ENCODE assay signal across 10 cellular contexts in the genomic region with DNA sequence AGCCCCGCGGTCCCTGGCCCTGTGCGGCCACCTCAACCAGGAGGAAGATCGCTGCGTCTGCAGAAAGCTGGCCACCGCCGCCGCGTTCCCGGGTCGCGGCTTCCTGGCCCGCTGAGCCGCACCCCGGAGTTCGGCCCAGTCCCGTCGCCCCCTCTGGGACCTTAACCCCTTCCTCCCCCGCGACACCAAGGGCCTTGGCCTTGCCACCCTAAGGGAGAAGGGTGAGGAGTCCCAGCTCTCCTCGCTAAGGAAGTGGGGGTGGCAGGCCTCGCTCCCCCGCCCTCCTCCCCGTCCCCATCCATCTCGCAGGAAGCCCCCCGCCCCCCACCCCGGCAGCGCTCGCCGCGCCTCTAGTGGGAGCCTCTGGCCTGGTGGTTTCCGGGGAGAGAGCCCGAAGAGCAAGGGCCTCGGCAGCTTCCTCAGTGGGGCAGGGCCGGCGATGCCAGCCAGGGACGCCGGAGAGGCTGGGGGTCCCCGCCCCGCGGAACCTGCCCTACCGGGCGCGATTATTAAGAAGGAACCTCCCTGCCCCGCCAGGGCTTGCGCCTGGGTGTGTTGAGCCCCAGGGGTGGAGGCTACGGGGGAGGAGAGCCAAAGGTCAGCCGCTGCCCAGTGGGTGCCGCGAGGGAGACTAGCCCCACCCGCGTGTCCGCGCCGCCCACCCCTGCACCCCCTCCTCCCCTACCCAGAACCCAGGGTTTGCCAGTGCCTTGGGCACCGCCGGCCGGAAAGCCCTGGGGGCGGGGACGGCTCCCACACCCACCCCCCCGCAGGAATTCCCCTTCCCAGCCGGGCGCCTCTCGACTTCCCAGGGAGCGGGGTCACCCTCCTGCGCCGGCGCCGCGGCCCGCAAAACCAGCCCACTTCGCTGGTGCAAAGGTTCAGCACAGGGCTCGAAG. TPM values are rescaled to one million over a fixed set of nuclear protein-coding genes. Genes with fewer than 3 reads are reported as not detected.
DNase-seq lines count a peak whose midpoint lies in the region; ATAC-seq, FAIRE-seq and TF ChIP-seq lines count a peak whose summit lies in the region.
"Had no signal": no experiment of that assay in that cellular context is flagged by ENCODE, and none has a peak within 500 bp of the region (broad histone marks: within the 10 kb centered on the region; RNA-seq: fewer than 3 reads in every experiment).

No MANE protein-coding gene starts in this region.

- peaks cover 9 to 18% of the 10 kb centered on the region in 2 experiments; a peak in 2 of 4 replicates for H3K36me3 ChIP-seq in HCT116 (ENCODE audit: control insufficient read depth in 1 of 2, insufficient read depth in 2 of 2, low read length in 2 of 2)
- no peaks in the 10 kb centered on the region for H3K36me3 ChIP-seq in iPS-15b (ENCODE audit: control insufficient read depth, insufficient read depth, low read length)
- H3K36me3 ChIP-seq in uterus, result no peaks in the 10 kb centered on the region
- H3K36me3 ChIP-seq: ovary had no signal

- H3K4me1 Mint-ChIP-seq in activated naive CD8-positive, alpha-beta T cell treated with anti-CD3 and anti-CD28 coated beads, Interleukin-2, amount 10 ng/mL, durations not matched to agents 7 days and 5 days, result peaks cover 30% of the 10 kb centered on the region
- H3K4me1 Mint-ChIP-seq in T-helper 17 cell, result peaks cover 14% of the 10 kb centered on the region
- H3K4me1 Mint-ChIP-seq in endothelial cell (ENCODE audit: unreplicated experiment), result peaks cover 13% of the 10 kb centered on the region

- TF ChIP-seq POLR2A in HCT116 (IDR thresholded peaks at IDR 0.05; ENCODE audit: borderline replicate concordance, extremely low read depth, insufficient read depth, insufficient read length), result no peak
- TF ChIP-seq POLR2A in uterus (IDR thresholded peaks at IDR 0.05), result no peak

- intact Hi-C loops in HCT116 (cut with micrococcal nuclease) (no loop called here), uterus (cut with DNase I; ENCODE audit: low total_unique reads) (no loop called here)

- H3K4me1 ChIP-seq in HCT116 (ENCODE audit: control insufficient read depth in 1 of 2, insufficient read depth in 2 of 2, low read length in 2 of 2) (peaks cover 52 to 67% of the 10 kb centered on the region in 2 experiments), iPS-15b (ENCODE audit: control insufficient read depth, insufficient read depth, low read length) (peaks cover 14% of the 10 kb centered on the region), uterus (peaks cover 0 to 13% of the 10 kb centered on the region in 2 donors)

- POLR2A ChIA-PET in HCT116 (lab: Charles Lee), result no interaction called here
- POLR2A ChIA-PET in activated naive CD8-positive, alpha-beta T cell treated with anti-CD3 and anti-CD28 coated beads, Interleukin-2, amount 10 ng/mL, durations not matched to agents 7 days and 5 days (lab: Charles Lee), result interaction anchor here (0.7 kb wide), 1 partner anchor 33 kb away, joined by 5 read pairs; no protein-coding TSS in a partner anchor

- H3K9me3 ChIP-seq in HCT116 (ENCODE audit: control insufficient read depth in 1 of 2, insufficient read depth in 1 of 2, low read depth in 1 of 2, low read length in 2 of 2) (no peaks in the 10 kb centered on the region), iPS-15b (ENCODE audit: control insufficient read depth, insufficient read depth, low read length) (no peaks in the 10 kb centered on the region), T-helper 17 cell (ENCODE audit: control insufficient read depth, low read length, poor library complexity, severe bottlenecking) (no peaks in the 10 kb centered on the region), uterus (no peaks in the 10 kb centered on the region)
- H3K9me3 ChIP-seq: ovary had no signal

- H3K4me3 Mint-ChIP-seq in activated naive CD8-positive, alpha-beta T cell treated with anti-CD3 and anti-CD28 coated beads, Interleukin-2, amount 10 ng/mL, durations not matched to agents 7 days and 5 days, result peak overlapping the region; percentile 51
- H3K4me3 Mint-ChIP-seq in T-helper 17 cell, result no peak overlapping the region
- no peak overlapping the region for H3K4me3 Mint-ChIP-seq in endothelial cell (ENCODE audit: unreplicated experiment)

- no peaks in the 10 kb centered on the region for H3K27me3 ChIP-seq in HCT116 (ENCODE audit: insufficient read depth, low read length)
- peaks cover 78% of the 10 kb centered on the region for H3K27me3 ChIP-seq in iPS-15b (ENCODE audit: control insufficient read depth, insufficient read depth, low read length)
- H3K27me3 ChIP-seq in uterus, result no peaks in the 10 kb centered on the region
- H3K27me3 ChIP-seq: ovary had no signal

- no peaks in the 10 kb centered on the region for H3K9me3 Mint-ChIP-seq in activated naive CD8-positive, alpha-beta T cell treated with anti-CD3 and anti-CD28 coated beads, Interleukin-2, amount 10 ng/mL, durations not matched to agents 7 days and 5 days
- no peaks in the 10 kb centered on the region for H3K9me3 Mint-ChIP-seq in endothelial cell (ENCODE audit: unreplicated experiment)
- H3K9me3 Mint-ChIP-seq: activated naive CD4-positive, alpha-beta T cell treated with anti-CD3 and anti-CD28 coated beads, Interleukin-2, amount 50 U/mL, for 72 hours had no signal

- TF ChIP-seq CTCF in HCT116 (IDR thresholded peaks at IDR 0.05 in 2 of 3, conservative IDR thresholded peaks at IDR 0.05 in 1 of 3; ENCODE audit: borderline replicate concordance in 1 of 3, insufficient read depth in 1 of 3, low read depth in 2 of 3, low read length in 2 of 3), result no peak
- no peak for TF ChIP-seq CTCF in retinal pigment epithelial cell (conservative IDR thresholded peaks at IDR 0.05; ENCODE audit: low read depth, low read length)
- TF ChIP-seq CTCF in uterus (IDR thresholded peaks at IDR 0.05), result no peak
- TF ChIP-seq CTCF in endothelial cell (IDR thresholded peaks at IDR 0.05; ENCODE audit: unreplicated experiment), result no peak

- no peak for FAIRE-seq in HTR-8/SVneo (lab: Jason Lieb, UNC)

- no peaks in the 10 kb centered on the region for H3K9me2 ChIP-seq in HCT116 (ENCODE audit: insufficient read depth)

- DNase-seq in HCT116 (ENCODE audit: low read depth, low spot score) (no peak), retinal pigment epithelial cell (ENCODE audit: low read depth) (no peak), T-helper 17 cell (no peak), HTR-8/SVneo (ENCODE audit: insufficient read length, low spot score) (no peak), uterus (no peak), endothelial cell (ENCODE audit: low spot score) (no peak)
- DNase-seq in activated naive CD8-positive, alpha-beta T cell treated with anti-CD3 and anti-CD28 coated beads, Interleukin-2, amount 10 ng/mL, durations not matched to agents 7 days and 5 days, result no peak

- no peaks in the 10 kb centered on the region; the same call in 1 of the 2 replicates for H4K20me1 ChIP-seq in HCT116 (ENCODE audit: insufficient read depth)

- H3K27ac ChIP-seq in HCT116 (ENCODE audit: low read depth, low read length), result no peak overlapping the region; the same call in 1 of the 2 replicates
- H3K27ac ChIP-seq in uterus, result no peak overlapping the region
- H3K27ac ChIP-seq: ovary had no signal

- TF ChIP-seq RAD21 in HCT116 (IDR thresholded peaks at IDR 0.05; ENCODE audit: low read depth), result no peak

- H3K79me2 ChIP-seq in HCT116 (ENCODE audit: insufficient read depth, low read length), result peaks cover 40% of the 10 kb centered on the region

- BruUV-seq in HCT116 (replicated peaks; lab: Mats Ljungman, UMichigan), result no TSS peak

- H2AFZ ChIP-seq in HCT116 (ENCODE audit: low read depth, low read length, poor library complexity, severe bottlenecking), result no peak overlapping the region

- no peak overlapping the region for H3K27ac Mint-ChIP-seq in activated naive CD8-positive, alpha-beta T cell treated with anti-CD3 and anti-CD28 coated beads, Interleukin-2, amount 10 ng/mL, durations not matched to agents 7 days and 5 days
- H3K27ac Mint-ChIP-seq in T-helper 17 cell (no peak overlapping the region), endothelial cell (ENCODE audit: unreplicated experiment) (no peak overlapping the region)

- H3K4me3 ChIP-seq in HCT116 (replicated peaks in 1 of 2; ENCODE audit: low read depth in 1 of 2, low read length in 2 of 2) (peak overlapping the region in 1 of 2 experiments; percentile 8; a peak in 1 of 4 replicates), iPS-15b (ENCODE audit: low read depth, low read length) (peak overlapping the region; percentile 30), retinal pigment epithelial cell (ENCODE audit: low read length) (peak overlapping the region; percentile 43), uterus (no peak overlapping the region)
- H3K4me3 ChIP-seq: ovary had no signal

- CTCF ChIA-PET in HCT116 (lab: Charles Lee), result no interaction called here

- RAD21 ChIA-PET in HCT116 (lab: Charles Lee; ENCODE audit: low non-redundant PET in 1 of 2, low total read pairs in 2 of 2, uncharacterized antibody in 2 of 2, unreplicated experiment in 2 of 2), result no interaction called here

- H3K27me3 Mint-ChIP-seq in activated naive CD8-positive, alpha-beta T cell treated with anti-CD3 and anti-CD28 coated beads, Interleukin-2, amount 10 ng/mL, durations not matched to agents 7 days and 5 days, result peaks cover 7% of the 10 kb centered on the region
- H3K27me3 Mint-ChIP-seq in T-helper 17 cell, result no peaks in the 10 kb centered on the region
- peaks cover 41% of the 10 kb centered on the region for H3K27me3 Mint-ChIP-seq in endothelial cell (ENCODE audit: unreplicated experiment)

- ATAC-seq in HCT116 (peak; percentile 26), T-helper 17 cell (no peak)
- no peak for ATAC-seq in activated naive CD8-positive, alpha-beta T cell treated with anti-CD3 and anti-CD28 coated beads, Interleukin-2, amount 10 ng/mL, durations not matched to agents 7 days and 5 days (ENCODE audit: low read depth)
- ATAC-seq: activated naive CD4-positive, alpha-beta T cell treated with anti-CD3 and anti-CD28 coated beads, Interleukin-2, amount 50 U/mL, for 72 hours had no signal

- H3K36me3 Mint-ChIP-seq in activated naive CD8-positive, alpha-beta T cell treated with anti-CD3 and anti-CD28 coated beads, Interleukin-2, amount 10 ng/mL, durations not matched to agents 7 days and 5 days, result peaks cover 9% of the 10 kb centered on the region
- peaks cover 7% of the 10 kb centered on the region for H3K36me3 Mint-ChIP-seq in T-helper 17 cell (ENCODE audit: low read depth)
- peaks cover 4% of the 10 kb centered on the region for H3K36me3 Mint-ChIP-seq in endothelial cell (ENCODE audit: low read depth, unreplicated experiment)

- H3K9ac ChIP-seq in HCT116 (ENCODE audit: low read length) (0 out of 2 replicates have a peak overlapping the region, but pooled peaks have one; percentile 18), iPS-15b (ENCODE audit: low read depth, low read length) (no peak overlapping the region)

- H3K4me2 ChIP-seq in HCT116 (ENCODE audit: low read length), result peak overlapping the region; percentile 55

RNA-seq across cellular contexts. Expression of a gene that starts 6.8 kb away (rescaled TPM):
- total RNA-seq in HCT116 (2021; ENCODE audit: unreplicated experiment) (60.9 TPM), T-helper 17 cell (100 to 1,000 TPM; 103 to 110 TPM), uterus (1 to 10 TPM in 2 of 4 donors, under 1 TPM in 2; 0.26 to 8.4 (median 3.5) TPM), endothelial cell (ENCODE audit: unreplicated experiment) (6.8 TPM)
- 58.0 and 71.2 TPM in 2 replicates for polyA plus RNA-seq in HCT116 (2012)
- total RNA-seq in activated naive CD8-positive, alpha-beta T cell treated with anti-CD3 and anti-CD28 coated beads, Interleukin-2, amount 10 ng/mL, durations not matched to agents 7 days and 5 days, result 10 to 100 TPM; 53.8 to 54.4 TPM

RNA-seq across cellular contexts. Expression of a gene that starts 35.6 kb away (rescaled TPM):
- total RNA-seq in HCT116 (2021; ENCODE audit: unreplicated experiment), result 29.0 TPM
- polyA plus RNA-seq in HCT116 (2012), result 17.3 and 18.1 TPM in 2 replicates
- total RNA-seq in activated naive CD8-positive, alpha-beta T cell treated with anti-CD3 and anti-CD28 coated beads, Interleukin-2, amount 10 ng/mL, durations not matched to agents 7 days and 5 days, result 1 to 10 TPM; 4.9 to 5.5 TPM
- 1 to 10 TPM; 2.5 to 3.6 TPM for total RNA-seq in T-helper 17 cell
- total RNA-seq in uterus, result 10 to 100 TPM in 1 of 4 donors, 1 to 10 TPM in 2, not detected in 1; 1.8 to 10.7 (median 2.6) TPM
- 3.3 TPM for total RNA-seq in endothelial cell (ENCODE audit: unreplicated experiment)

RNA-seq across cellular contexts. Expression of a gene that starts 54.5 kb away (rescaled TPM):
- total RNA-seq in HCT116 (2021; ENCODE audit: unreplicated experiment) (28.3 TPM), T-helper 17 cell (under 1 TPM in 1 of 2 donors, not detected in 1; 0.18 TPM), uterus (10 to 100 TPM in 1 of 4 donors, 1 to 10 TPM in 2, not detected in 1; 1.0 to 14.9 (median 4.6) TPM), endothelial cell (ENCODE audit: unreplicated experiment) (50.0 TPM)
- 8.8 and 9.6 TPM in 2 replicates for polyA plus RNA-seq in HCT116 (2012)
- 1 to 10 TPM; 9.2 to 9.6 TPM for total RNA-seq in activated naive CD8-positive, alpha-beta T cell treated with anti-CD3 and anti-CD28 coated beads, Interleukin-2, amount 10 ng/mL, durations not matched to agents 7 days and 5 days

Comparison
In these comparisons a context has a peak if more than half of its experiments do, and no peak if none do; other contexts are left out.
1. H3K4me3 ChIP-seq: peak in iPS-15b (single experiment) and retinal pigment epithelial cell (single experiment); none in uterus (0 of 2).